1 cellular context compared by ENCODE assay signal in the genomic region with DNA sequence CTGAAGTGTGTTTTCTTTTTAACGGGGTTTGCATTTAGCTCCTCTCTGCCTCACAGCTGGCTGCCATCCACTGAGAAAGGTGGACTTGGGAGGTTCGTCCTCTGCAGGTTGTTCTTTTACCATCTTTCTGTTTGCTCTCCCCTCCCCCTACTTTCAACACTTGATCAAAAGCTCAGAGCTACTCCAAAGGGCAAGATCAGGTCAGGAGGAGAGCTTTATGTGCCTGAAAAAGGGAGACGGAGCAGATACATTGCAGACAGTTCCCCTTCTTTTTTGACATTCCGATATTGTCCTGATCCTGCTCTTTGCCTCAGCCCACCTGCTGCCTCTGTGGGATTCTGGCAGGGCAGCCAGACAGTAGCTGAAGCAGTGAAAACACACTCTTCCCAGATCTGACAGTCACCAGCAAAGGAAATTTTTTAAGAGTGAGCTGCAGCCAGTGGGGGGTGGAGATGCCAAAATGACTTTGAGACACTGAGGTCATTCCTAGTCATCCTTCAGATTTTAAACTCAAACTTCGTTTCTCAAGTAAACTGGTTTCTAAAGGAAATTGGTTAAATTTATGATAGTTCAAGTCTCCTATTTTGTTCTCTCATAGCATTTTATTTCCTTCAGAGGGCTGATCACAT.
TF ChIP-seq lines count a peak whose summit lies in the region.

No MANE protein-coding gene starts in this region.

TF ChIP-seq in HepG2, 621 proteins besides CTCF, POLR2A, EP300 and RAD21 (continued from another document and continues in another):
- TF ChIP-seq, protein P1, sequence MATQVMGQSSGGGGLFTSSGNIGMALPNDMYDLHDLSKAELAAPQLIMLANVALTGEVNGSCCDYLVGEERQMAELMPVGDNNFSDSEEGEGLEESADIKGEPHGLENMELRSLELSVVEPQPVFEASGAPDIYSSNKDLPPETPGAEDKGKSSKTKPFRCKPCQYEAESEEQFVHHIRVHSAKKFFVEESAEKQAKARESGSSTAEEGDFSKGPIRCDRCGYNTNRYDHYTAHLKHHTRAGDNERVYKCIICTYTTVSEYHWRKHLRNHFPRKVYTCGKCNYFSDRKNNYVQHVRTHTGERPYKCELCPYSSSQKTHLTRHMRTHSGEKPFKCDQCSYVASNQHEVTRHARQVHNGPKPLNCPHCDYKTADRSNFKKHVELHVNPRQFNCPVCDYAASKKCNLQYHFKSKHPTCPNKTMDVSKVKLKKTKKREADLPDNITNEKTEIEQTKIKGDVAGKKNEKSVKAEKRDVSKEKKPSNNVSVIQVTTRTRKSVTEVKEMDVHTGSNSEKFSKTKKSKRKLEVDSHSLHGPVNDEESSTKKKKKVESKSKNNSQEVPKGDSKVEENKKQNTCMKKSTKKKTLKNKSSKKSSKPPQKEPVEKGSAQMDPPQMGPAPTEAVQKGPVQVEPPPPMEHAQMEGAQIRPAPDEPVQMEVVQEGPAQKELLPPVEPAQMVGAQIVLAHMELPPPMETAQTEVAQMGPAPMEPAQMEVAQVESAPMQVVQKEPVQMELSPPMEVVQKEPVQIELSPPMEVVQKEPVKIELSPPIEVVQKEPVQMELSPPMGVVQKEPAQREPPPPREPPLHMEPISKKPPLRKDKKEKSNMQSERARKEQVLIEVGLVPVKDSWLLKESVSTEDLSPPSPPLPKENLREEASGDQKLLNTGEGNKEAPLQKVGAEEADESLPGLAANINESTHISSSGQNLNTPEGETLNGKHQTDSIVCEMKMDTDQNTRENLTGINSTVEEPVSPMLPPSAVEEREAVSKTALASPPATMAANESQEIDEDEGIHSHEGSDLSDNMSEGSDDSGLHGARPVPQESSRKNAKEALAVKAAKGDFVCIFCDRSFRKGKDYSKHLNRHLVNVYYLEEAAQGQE (IDR thresholded peaks at IDR 0.05; ENCODE audit: borderline replicate concordance in 1 of 2, low read depth in 1 of 2, low read length in 2 of 2): 0 out of 4 replicates have a peak, but pooled peaks of 1 of the 2 experiments have one; percentile 30
- TF ChIP-seq KLF12 (CRISPR knock-in tag; IDR thresholded peaks at IDR 0.05; ENCODE audit: borderline replicate concordance) (no peak), TOE1 (CRISPR knock-in tag; IDR thresholded peaks at IDR 0.05) (peak; percentile 56; the same call in 1 of the 2 replicates), ZNF263 (CRISPR knock-in tag; IDR thresholded peaks at IDR 0.05) (no peak), MEIS2 (CRISPR knock-in tag; IDR thresholded peaks at IDR 0.05) (peak; percentile 49; the same call in 1 of the 2 replicates), POLR2AphosphoS2 (IDR thresholded peaks at IDR 0.05; ENCODE audit: low read depth, low read length) (no peak), STAG1 (CRISPR knock-in tag; IDR thresholded peaks at IDR 0.05) (peak; percentile 28; the same call in 1 of the 2 replicates), ZNF496 (CRISPR knock-in tag; IDR thresholded peaks at IDR 0.05; ENCODE audit: insufficient replicate concordance) (no peak), TGIF2 (CRISPR knock-in tag; IDR thresholded peaks at IDR 0.05) (0 out of 2 replicates have a peak, but pooled peaks have one; percentile 21), GPN1 (CRISPR knock-in tag; IDR thresholded peaks at IDR 0.05; ENCODE audit: borderline replicate concordance) (no peak), RFX1 (IDR thresholded peaks at IDR 0.05) (no peak), IRF2 (CRISPR knock-in tag; IDR thresholded peaks at IDR 0.05) (peak; percentile 81), ZKSCAN8 (CRISPR knock-in tag; IDR thresholded peaks at IDR 0.05; ENCODE audit: borderline replicate concordance) (peak; percentile 58; the same call in 1 of the 2 replicates), CEBPG (CRISPR knock-in tag; IDR thresholded peaks at IDR 0.05) (peak; percentile 57), TARDBP (CRISPR knock-in tag; IDR thresholded peaks at IDR 0.05) (peak; percentile 74; the same call in 1 of the 2 replicates), NR2F6 (IDR thresholded peaks at IDR 0.05) (peak; percentile 91), NR2F6 (CRISPR knock-in tag; IDR thresholded peaks at IDR 0.05) (peak; percentile 95), NR2C2 (CRISPR knock-in tag; IDR thresholded peaks at IDR 0.05; ENCODE audit: borderline replicate concordance) (peak; percentile 44; the same call in 1 of the 2 replicates), KMT2B (CRISPR knock-in tag; IDR thresholded peaks at IDR 0.05) (peak; percentile 27; the same call in 1 of the 2 replicates), FOXP1 (IDR thresholded peaks at IDR 0.05) (no peak), FOXP1 (CRISPR knock-in tag; IDR thresholded peaks at IDR 0.05) (peak; percentile 71; the same call in 1 of the 2 replicates), ZNF569 (CRISPR knock-in tag; IDR thresholded peaks at IDR 0.05; ENCODE audit: borderline replicate concordance) (peak; percentile 46; the same call in 1 of the 2 replicates), RBM22 (optimal IDR thresholded peaks at IDR 0.05; ENCODE audit: low read length) (no peak), REPIN1 (CRISPR knock-in tag; IDR thresholded peaks at IDR 0.05; ENCODE audit: borderline replicate concordance, low read depth) (peak; percentile 66; the same call in 1 of the 2 replicates)
- TF ChIP-seq, protein P2, sequence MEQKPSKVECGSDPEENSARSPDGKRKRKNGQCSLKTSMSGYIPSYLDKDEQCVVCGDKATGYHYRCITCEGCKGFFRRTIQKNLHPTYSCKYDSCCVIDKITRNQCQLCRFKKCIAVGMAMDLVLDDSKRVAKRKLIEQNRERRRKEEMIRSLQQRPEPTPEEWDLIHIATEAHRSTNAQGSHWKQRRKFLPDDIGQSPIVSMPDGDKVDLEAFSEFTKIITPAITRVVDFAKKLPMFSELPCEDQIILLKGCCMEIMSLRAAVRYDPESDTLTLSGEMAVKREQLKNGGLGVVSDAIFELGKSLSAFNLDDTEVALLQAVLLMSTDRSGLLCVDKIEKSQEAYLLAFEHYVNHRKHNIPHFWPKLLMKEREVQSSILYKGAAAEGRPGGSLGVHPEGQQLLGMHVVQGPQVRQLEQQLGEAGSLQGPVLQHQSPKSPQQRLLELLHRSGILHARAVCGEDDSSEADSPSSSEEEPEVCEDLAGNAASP (CRISPR knock-in tag; IDR thresholded peaks at IDR 0.05; ENCODE audit: borderline replicate concordance): peak; percentile 89; the same call in 1 of the 2 replicates
- TF ChIP-seq, protein P3, sequence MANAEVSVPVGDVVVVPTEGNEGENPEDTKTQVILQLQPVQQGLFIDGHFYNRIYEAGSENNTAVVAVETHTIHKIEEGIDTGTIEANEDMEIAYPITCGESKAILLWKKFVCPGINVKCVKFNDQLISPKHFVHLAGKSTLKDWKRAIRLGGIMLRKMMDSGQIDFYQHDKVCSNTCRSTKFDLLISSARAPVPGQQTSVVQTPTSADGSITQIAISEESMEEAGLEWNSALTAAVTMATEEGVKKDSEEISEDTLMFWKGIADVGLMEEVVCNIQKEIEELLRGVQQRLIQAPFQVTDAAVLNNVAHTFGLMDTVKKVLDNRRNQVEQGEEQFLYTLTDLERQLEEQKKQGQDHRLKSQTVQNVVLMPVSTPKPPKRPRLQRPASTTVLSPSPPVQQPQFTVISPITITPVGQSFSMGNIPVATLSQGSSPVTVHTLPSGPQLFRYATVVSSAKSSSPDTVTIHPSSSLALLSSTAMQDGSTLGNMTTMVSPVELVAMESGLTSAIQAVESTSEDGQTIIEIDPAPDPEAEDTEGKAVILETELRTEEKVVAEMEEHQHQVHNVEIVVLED (CRISPR knock-in tag; IDR thresholded peaks at IDR 0.05; ENCODE audit: borderline replicate concordance): no peak; the same call in 1 of the 2 replicates
- TF ChIP-seq, protein P4, sequence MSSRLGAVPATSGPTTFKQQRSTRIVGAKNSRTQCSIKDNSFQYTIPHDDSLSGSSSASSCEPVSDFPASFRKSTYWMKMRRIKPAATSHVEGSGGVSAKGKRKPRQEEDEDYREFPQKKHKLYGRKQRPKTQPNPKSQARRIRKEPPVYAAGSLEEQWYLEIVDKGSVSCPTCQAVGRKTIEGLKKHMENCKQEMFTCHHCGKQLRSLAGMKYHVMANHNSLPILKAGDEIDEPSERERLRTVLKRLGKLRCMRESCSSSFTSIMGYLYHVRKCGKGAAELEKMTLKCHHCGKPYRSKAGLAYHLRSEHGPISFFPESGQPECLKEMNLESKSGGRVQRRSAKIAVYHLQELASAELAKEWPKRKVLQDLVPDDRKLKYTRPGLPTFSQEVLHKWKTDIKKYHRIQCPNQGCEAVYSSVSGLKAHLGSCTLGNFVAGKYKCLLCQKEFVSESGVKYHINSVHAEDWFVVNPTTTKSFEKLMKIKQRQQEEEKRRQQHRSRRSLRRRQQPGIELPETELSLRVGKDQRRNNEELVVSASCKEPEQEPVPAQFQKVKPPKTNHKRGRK (CRISPR knock-in tag; IDR thresholded peaks at IDR 0.05): no peak
- TF ChIP-seq, protein P5, sequence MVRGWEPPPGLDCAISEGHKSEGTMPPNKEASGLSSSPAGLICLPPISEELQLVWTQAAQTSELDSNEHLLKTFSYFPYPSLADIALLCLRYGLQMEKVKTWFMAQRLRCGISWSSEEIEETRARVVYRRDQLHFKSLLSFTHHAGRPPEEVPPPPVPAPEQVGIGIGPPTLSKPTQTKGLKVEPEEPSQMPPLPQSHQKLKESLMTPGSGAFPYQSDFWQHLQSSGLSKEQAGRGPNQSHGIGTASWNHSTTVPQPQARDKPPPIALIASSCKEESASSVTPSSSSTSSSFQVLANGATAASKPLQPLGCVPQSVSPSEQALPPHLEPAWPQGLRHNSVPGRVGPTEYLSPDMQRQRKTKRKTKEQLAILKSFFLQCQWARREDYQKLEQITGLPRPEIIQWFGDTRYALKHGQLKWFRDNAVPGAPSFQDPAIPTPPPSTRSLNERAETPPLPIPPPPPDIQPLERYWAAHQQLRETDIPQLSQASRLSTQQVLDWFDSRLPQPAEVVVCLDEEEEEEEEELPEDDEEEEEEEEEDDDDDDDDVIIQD (CRISPR knock-in tag; IDR thresholded peaks at IDR 0.05; ENCODE audit: low read depth): peak; percentile 72; the same call in 1 of the 2 replicates
- TF ChIP-seq, protein P6, sequence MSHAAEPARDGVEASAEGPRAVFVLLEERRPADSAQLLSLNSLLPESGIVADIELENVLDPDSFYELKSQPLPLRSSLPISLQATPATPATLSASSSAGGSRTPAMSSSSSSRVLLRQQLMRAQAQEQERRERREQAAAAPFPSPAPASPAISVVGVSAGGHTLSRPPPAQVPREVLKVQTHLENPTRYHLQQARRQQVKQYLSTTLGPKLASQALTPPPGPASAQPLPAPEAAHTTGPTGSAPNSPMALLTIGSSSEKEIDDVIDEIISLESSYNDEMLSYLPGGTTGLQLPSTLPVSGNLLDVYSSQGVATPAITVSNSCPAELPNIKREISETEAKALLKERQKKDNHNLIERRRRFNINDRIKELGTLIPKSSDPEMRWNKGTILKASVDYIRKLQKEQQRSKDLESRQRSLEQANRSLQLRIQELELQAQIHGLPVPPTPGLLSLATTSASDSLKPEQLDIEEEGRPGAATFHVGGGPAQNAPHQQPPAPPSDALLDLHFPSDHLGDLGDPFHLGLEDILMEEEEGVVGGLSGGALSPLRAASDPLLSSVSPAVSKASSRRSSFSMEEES (CRISPR knock-in tag; IDR thresholded peaks at IDR 0.05): 0 out of 2 replicates have a peak, but pooled peaks have one; percentile 34
- TF ChIP-seq, protein P7, sequence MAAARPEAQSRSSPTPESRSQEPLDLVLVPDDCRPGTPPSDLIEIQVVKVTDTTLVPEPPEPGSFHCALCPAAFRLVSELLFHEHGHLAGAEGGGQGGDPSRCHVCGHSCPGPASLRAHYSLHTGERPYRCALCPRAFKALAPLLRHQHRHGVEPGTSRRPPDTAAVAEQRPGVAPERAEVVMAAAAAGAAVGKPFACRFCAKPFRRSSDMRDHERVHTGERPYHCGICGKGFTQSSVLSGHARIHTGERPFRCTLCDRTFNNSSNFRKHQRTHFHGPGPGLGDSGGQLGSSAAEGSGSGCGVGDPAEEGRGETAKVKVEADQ (CRISPR knock-in tag; IDR thresholded peaks at IDR 0.05; ENCODE audit: borderline replicate concordance): 0 out of 2 replicates have a peak, but pooled peaks have one; percentile 66
- TF ChIP-seq, protein P8, sequence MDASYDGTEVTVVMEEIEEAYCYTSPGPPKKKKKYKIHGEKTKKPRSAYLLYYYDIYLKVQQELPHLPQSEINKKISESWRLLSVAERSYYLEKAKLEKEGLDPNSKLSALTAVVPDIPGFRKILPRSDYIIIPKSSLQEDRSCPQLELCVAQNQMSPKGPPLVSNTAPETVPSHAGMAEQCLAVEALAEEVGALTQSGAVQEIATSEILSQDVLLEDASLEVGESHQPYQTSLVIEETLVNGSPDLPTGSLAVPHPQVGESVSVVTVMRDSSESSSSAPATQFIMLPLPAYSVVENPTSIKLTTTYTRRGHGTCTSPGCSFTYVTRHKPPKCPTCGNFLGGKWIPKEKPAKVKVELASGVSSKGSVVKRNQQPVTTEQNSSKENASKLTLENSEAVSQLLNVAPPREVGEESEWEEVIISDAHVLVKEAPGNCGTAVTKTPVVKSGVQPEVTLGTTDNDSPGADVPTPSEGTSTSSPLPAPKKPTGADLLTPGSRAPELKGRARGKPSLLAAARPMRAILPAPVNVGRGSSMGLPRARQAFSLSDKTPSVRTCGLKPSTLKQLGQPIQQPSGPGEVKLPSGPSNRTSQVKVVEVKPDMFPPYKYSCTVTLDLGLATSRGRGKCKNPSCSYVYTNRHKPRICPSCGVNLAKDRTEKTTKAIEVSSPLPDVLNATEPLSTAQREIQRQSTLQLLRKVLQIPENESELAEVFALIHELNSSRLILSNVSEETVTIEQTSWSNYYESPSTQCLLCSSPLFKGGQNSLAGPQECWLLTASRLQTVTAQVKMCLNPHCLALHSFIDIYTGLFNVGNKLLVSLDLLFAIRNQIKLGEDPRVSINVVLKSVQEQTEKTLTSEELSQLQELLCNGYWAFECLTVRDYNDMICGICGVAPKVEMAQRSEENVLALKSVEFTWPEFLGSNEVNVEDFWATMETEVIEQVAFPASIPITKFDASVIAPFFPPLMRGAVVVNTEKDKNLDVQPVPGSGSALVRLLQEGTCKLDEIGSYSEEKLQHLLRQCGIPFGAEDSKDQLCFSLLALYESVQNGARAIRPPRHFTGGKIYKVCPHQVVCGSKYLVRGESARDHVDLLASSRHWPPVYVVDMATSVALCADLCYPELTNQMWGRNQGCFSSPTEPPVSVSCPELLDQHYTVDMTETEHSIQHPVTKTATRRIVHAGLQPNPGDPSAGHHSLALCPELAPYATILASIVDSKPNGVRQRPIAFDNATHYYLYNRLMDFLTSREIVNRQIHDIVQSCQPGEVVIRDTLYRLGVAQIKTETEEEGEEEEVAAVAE (CRISPR knock-in tag; IDR thresholded peaks at IDR 0.05; ENCODE audit: borderline replicate concordance): peak; percentile 20; the same call in 1 of the 2 replicates
- TF ChIP-seq, protein P9, sequence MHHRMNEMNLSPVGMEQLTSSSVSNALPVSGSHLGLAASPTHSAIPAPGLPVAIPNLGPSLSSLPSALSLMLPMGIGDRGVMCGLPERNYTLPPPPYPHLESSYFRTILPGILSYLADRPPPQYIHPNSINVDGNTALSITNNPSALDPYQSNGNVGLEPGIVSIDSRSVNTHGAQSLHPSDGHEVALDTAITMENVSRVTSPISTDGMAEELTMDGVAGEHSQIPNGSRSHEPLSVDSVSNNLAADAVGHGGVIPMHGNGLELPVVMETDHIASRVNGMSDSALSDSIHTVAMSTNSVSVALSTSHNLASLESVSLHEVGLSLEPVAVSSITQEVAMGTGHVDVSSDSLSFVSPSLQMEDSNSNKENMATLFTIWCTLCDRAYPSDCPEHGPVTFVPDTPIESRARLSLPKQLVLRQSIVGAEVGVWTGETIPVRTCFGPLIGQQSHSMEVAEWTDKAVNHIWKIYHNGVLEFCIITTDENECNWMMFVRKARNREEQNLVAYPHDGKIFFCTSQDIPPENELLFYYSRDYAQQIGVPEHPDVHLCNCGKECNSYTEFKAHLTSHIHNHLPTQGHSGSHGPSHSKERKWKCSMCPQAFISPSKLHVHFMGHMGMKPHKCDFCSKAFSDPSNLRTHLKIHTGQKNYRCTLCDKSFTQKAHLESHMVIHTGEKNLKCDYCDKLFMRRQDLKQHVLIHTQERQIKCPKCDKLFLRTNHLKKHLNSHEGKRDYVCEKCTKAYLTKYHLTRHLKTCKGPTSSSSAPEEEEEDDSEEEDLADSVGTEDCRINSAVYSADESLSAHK (CRISPR knock-in tag; IDR thresholded peaks at IDR 0.05; ENCODE audit: borderline replicate concordance): 0 out of 2 replicates have a peak, but pooled peaks have one; percentile 41
